Comparison of ENCODE assay signal across 2 cellular contexts in genomic region chr3:121951291-121951690, GRCh38.
TF ChIP-seq lines count a peak whose summit lies in the region.

No MANE protein-coding gene starts in this region.

TF ChIP-seq in GM23338, 12 proteins besides CTCF, POLR2A, EP300 and RAD21 (continued from another document):
- no peak for TF ChIP-seq ETS1 (IDR thresholded peaks at IDR 0.05)
- TF ChIP-seq JUNB (IDR thresholded peaks at IDR 0.05; ENCODE audit: unreplicated experiment): no peak

TF ChIP-seq in GM12878, 131 proteins besides CTCF, POLR2A, EP300 and RAD21 (continued from another document):
- TF ChIP-seq RFX5 (IDR thresholded peaks at IDR 0.05; ENCODE audit: low read depth, low read length): no peak
- no peak for TF ChIP-seq CEBPB (IDR thresholded peaks at IDR 0.05; ENCODE audit: borderline replicate concordance in 1 of 2, low read depth in 2 of 2, low read length in 2 of 2)
- TF ChIP-seq ZNF622 (IDR thresholded peaks at IDR 0.05): no peak
- no peak for TF ChIP-seq CREM (IDR thresholded peaks at IDR 0.05; ENCODE audit: low read depth)
- no peak for TF ChIP-seq EGR1 (IDR thresholded peaks at IDR 0.05; ENCODE audit: borderline replicate concordance in 1 of 2, low read depth in 2 of 2, low read length in 2 of 2)
- no peak for TF ChIP-seq BHLHE40 (IDR thresholded peaks at IDR 0.05; ENCODE audit: borderline replicate concordance in 1 of 2, low read depth in 2 of 2, low read length in 1 of 2)
- no peak for TF ChIP-seq SUPT20H (IDR thresholded peaks at IDR 0.05; ENCODE audit: borderline replicate concordance, control insufficient read depth, low read depth, low read length)
- TF ChIP-seq GABPA (IDR thresholded peaks at IDR 0.05; ENCODE audit: low read depth): no peak
- TF ChIP-seq SIN3A (IDR thresholded peaks at IDR 0.05; ENCODE audit: low read depth, low read length): no peak
- no peak for TF ChIP-seq MTA3 (IDR thresholded peaks at IDR 0.05; ENCODE audit: borderline replicate concordance, low read length)
- TF ChIP-seq SMARCA5 (IDR thresholded peaks at IDR 0.05): no peak
- no peak for TF ChIP-seq ZNF217 (IDR thresholded peaks at IDR 0.05)
- TF ChIP-seq HSF1 (IDR thresholded peaks at IDR 0.05; ENCODE audit: low read depth, low read length): no peak
- TF ChIP-seq ZBED1 (IDR thresholded peaks at IDR 0.05; ENCODE audit: borderline replicate concordance): no peak
- no peak for TF ChIP-seq ZNF384 (IDR thresholded peaks at IDR 0.05; ENCODE audit: borderline replicate concordance, low read depth, low read length)
- no peak for TF ChIP-seq E2F8 (IDR thresholded peaks at IDR 0.05; ENCODE audit: low read depth, partially characterized antibody)
